ENCODE assay signal across 27 cellular contexts in genomic region chr22:23497016-23497885, GRCh38.
A peak's percentile ranks its signal among the peaks of the same experiment; 100 is the strongest.
DNase-seq lines count a peak whose midpoint lies in the region; ATAC-seq and FAIRE-seq lines count a peak whose summit lies in the region.
"Had no signal": no experiment of that assay in that cellular context is flagged by ENCODE, and none has a peak within 500 bp of the region (broad histone marks: within the 10 kb centered on the region; RNA-seq: fewer than 3 reads in every experiment).

No MANE protein-coding gene starts in this region.

- H3K27ac Mint-ChIP-seq in activated naive CD8-positive, alpha-beta T cell = peak overlapping the region; percentile 12
- no peak overlapping the region for H3K27ac Mint-ChIP-seq in activated naive CD8-positive, alpha-beta T cell treated with anti-CD3 and anti-CD28 coated beads for 36 hours
- H3K27ac Mint-ChIP-seq in activated T-helper 17 cell treated with anti-CD3 and anti-CD28 coated beads, Interleukin-2, amount 50 U/mL, for 72 hours = peak overlapping the region; percentile 90
- H3K27ac Mint-ChIP-seq in naive thymus-derived CD4-positive, alpha-beta T cell = peak overlapping the region in 5 of 9 donors; percentile 9 to 74 (median 37)
- H3K27ac Mint-ChIP-seq in T-cell = no peak overlapping the region
- H3K27ac Mint-ChIP-seq: endodermal cell had no signal

- no peak overlapping the region for H3K4me3 ChIP-seq in naive thymus-derived CD4-positive, alpha-beta T cell (ENCODE audit: low read length)
- H3K4me3 ChIP-seq: BLaER1 treated with 17β-estradiol and CSF1 and Interleukin-3, amounts not matched to agents 10 nM and 100 nM; gastroesophageal sphincter; GM12878; lower lobe of right lung; skin epidermis; vagina had no signal

- no peaks in the 10 kb centered on the region for H3K27me3 ChIP-seq in naive thymus-derived CD4-positive, alpha-beta T cell (ENCODE audit: control insufficient read depth in 2 of 2, insufficient read depth in 2 of 2, low read length in 2 of 2)
- H3K27me3 ChIP-seq: BLaER1 treated with 17β-estradiol and CSF1 and Interleukin-3, amounts not matched to agents 10 nM and 100 nM; gastroesophageal sphincter; vagina had no signal

- no peak for DNase-seq in activated naive CD8-positive, alpha-beta T cell treated with anti-CD3 and anti-CD28 coated beads for 36 hours
- no peak for DNase-seq in naive thymus-derived CD4-positive, alpha-beta T cell
- no peak for DNase-seq in urothelium cell line (ENCODE audit: low spot score)
- no peak for DNase-seq in T-cell
- DNase-seq in hypothalamus (lab: John Stamatoyannopoulos, UW) = no peak
- DNase-seq: activated CD4-positive, alpha-beta T cell treated with anti-CD3 and anti-CD28 coated beads, Interleukin-2, amount 50 U/mL, for 48 hours; activated T-cell treated with anti-CD3 and anti-CD28 coated beads for 4 hours; cortex of kidney; endodermal cell; lower lobe of right lung; NCI-H1092 treated with DMSO at 0.1 percent for 48 hours; NCI-H2029; NCI-H2227 treated with DMSO at 0.1 percent for 48 hours; RPMI8226; stimulated activated CD4-positive, alpha-beta T cell treated with anti-CD3 and anti-CD28 coated beads, Interleukin-1b, Interleukin-23, amount 100 ng/mL, for 48 hours; WERI-Rb-1 had no signal

- no peak overlapping the region for H3K4me3 Mint-ChIP-seq in activated naive CD8-positive, alpha-beta T cell
- no peak overlapping the region for H3K4me3 Mint-ChIP-seq in activated naive CD8-positive, alpha-beta T cell treated with anti-CD3 and anti-CD28 coated beads for 36 hours
- H3K4me3 Mint-ChIP-seq in activated T-helper 17 cell treated with anti-CD3 and anti-CD28 coated beads, Interleukin-2, amount 50 U/mL, for 72 hours = no peak overlapping the region
- H3K4me3 Mint-ChIP-seq in naive thymus-derived CD4-positive, alpha-beta T cell = peak overlapping the region in 1 of 10 donors; percentile 12
- no peak overlapping the region for H3K4me3 Mint-ChIP-seq in T-cell
- H3K4me3 Mint-ChIP-seq: endodermal cell had no signal

- H3K27ac ChIP-seq in naive thymus-derived CD4-positive, alpha-beta T cell (ENCODE audit: low read depth, low read length) = no peak overlapping the region
- H3K27ac ChIP-seq: gastroesophageal sphincter, HL-60, lower lobe of right lung, skin epidermis, vagina, WERI-Rb-1 had no signal

- intact Hi-C loops in naive thymus-derived CD4-positive, alpha-beta T cell (cut with micrococcal nuclease) = no loop called here

- H3K36me3 Mint-ChIP-seq in activated naive CD8-positive, alpha-beta T cell = no peaks in the 10 kb centered on the region
- no peaks in the 10 kb centered on the region for H3K36me3 Mint-ChIP-seq in activated naive CD8-positive, alpha-beta T cell treated with anti-CD3 and anti-CD28 coated beads for 36 hours
- H3K36me3 Mint-ChIP-seq in activated T-helper 17 cell treated with anti-CD3 and anti-CD28 coated beads, Interleukin-2, amount 50 U/mL, for 72 hours (ENCODE audit: low read depth) = no peaks in the 10 kb centered on the region
- no peaks in the 10 kb centered on the region for H3K36me3 Mint-ChIP-seq in naive thymus-derived CD4-positive, alpha-beta T cell
- H3K36me3 Mint-ChIP-seq in T-cell = no peaks in the 10 kb centered on the region

- H3K27me3 Mint-ChIP-seq in activated naive CD8-positive, alpha-beta T cell = no peaks in the 10 kb centered on the region
- no peaks in the 10 kb centered on the region for H3K27me3 Mint-ChIP-seq in activated naive CD8-positive, alpha-beta T cell treated with anti-CD3 and anti-CD28 coated beads for 36 hours
- peaks cover 4% of the 10 kb centered on the region for H3K27me3 Mint-ChIP-seq in activated T-helper 17 cell treated with anti-CD3 and anti-CD28 coated beads, Interleukin-2, amount 50 U/mL, for 72 hours
- H3K27me3 Mint-ChIP-seq in naive thymus-derived CD4-positive, alpha-beta T cell = no peaks in the 10 kb centered on the region
- H3K27me3 Mint-ChIP-seq in T-cell = peaks cover 3 to 4% of the 10 kb centered on the region in 2 donors

- peaks cover 10% of the 10 kb centered on the region for H3K4me1 Mint-ChIP-seq in activated naive CD8-positive, alpha-beta T cell (ENCODE audit: low read depth)
- H3K4me1 Mint-ChIP-seq in activated naive CD8-positive, alpha-beta T cell treated with anti-CD3 and anti-CD28 coated beads for 36 hours = peaks cover 15% of the 10 kb centered on the region
- peaks cover 8% of the 10 kb centered on the region for H3K4me1 Mint-ChIP-seq in activated T-helper 17 cell treated with anti-CD3 and anti-CD28 coated beads, Interleukin-2, amount 50 U/mL, for 72 hours
- H3K4me1 Mint-ChIP-seq in naive thymus-derived CD4-positive, alpha-beta T cell = peaks cover 12 to 26% (median 14%) of the 10 kb centered on the region in 7 donors
- H3K4me1 Mint-ChIP-seq in T-cell = peaks cover 7 to 27% (median 14%) of the 10 kb centered on the region in 3 donors

- no peak for ATAC-seq in activated T-helper 17 cell treated with anti-CD3 and anti-CD28 coated beads, Interleukin-2, amount 50 U/mL, for 72 hours (replicated peaks)
- ATAC-seq in naive thymus-derived CD4-positive, alpha-beta T cell = no peak
- ATAC-seq in T-cell (replicated peaks in 1 of 4) (no peak), GM21786 (IDR thresholded peaks at IDR 0.05; ENCODE audit: unreplicated experiment) (no peak)
- ATAC-seq: gastroesophageal sphincter, GM12878, lower lobe of right lung had no signal

- no peaks in the 10 kb centered on the region for H3K9me3 Mint-ChIP-seq in activated naive CD8-positive, alpha-beta T cell (ENCODE audit: low read depth)
- no peaks in the 10 kb centered on the region for H3K9me3 Mint-ChIP-seq in activated naive CD8-positive, alpha-beta T cell treated with anti-CD3 and anti-CD28 coated beads for 36 hours
- no peaks in the 10 kb centered on the region for H3K9me3 Mint-ChIP-seq in activated T-helper 17 cell treated with anti-CD3 and anti-CD28 coated beads, Interleukin-2, amount 50 U/mL, for 72 hours
- no peaks in the 10 kb centered on the region for H3K9me3 Mint-ChIP-seq in naive thymus-derived CD4-positive, alpha-beta T cell
- H3K9me3 Mint-ChIP-seq in T-cell = no peaks in the 10 kb centered on the region
- H3K9me3 Mint-ChIP-seq: endodermal cell had no signal

- H3K4me1 ChIP-seq in naive thymus-derived CD4-positive, alpha-beta T cell (ENCODE audit: control insufficient read depth in 2 of 2, insufficient read depth in 2 of 2, low read length in 2 of 2) = peaks cover 0 to 6% of the 10 kb centered on the region in 2 donors
- H3K4me1 ChIP-seq: gastroesophageal sphincter, lower lobe of right lung, vagina had no signal

- CTCF ChIA-PET in naive thymus-derived CD4-positive, alpha-beta T cell (lab: Charles Lee) = no interaction called here
- CTCF ChIA-PET in T-cell (lab: Charles Lee) = no interaction called here

- FAIRE-seq in urothelium cell line (lab: Jason Lieb, UNC) = peak; percentile 75
- FAIRE-seq: GM12878, H54, islet of Langerhans had no signal

- no peaks in the 10 kb centered on the region for H3K9me3 ChIP-seq in naive thymus-derived CD4-positive, alpha-beta T cell (ENCODE audit: control insufficient read depth in 2 of 3, low read length in 3 of 3)
- H3K9me3 ChIP-seq: BLaER1 treated with 17β-estradiol and CSF1 and Interleukin-3, amounts not matched to agents 10 nM and 100 nM; gastroesophageal sphincter; lower lobe of right lung; vagina had no signal

- POLR2A ChIA-PET in naive thymus-derived CD4-positive, alpha-beta T cell (lab: Charles Lee) = no interaction called here
- POLR2A ChIA-PET in T-cell (lab: Charles Lee) = no interaction called here

- no peaks in the 10 kb centered on the region for H3K36me3 ChIP-seq in naive thymus-derived CD4-positive, alpha-beta T cell (ENCODE audit: control insufficient read depth in 2 of 3, insufficient read depth in 3 of 3, low read length in 3 of 3)
- H3K36me3 ChIP-seq: BLaER1 treated with 17β-estradiol and CSF1 and Interleukin-3, amounts not matched to agents 10 nM and 100 nM; gastroesophageal sphincter; lower lobe of right lung; vagina; WERI-Rb-1 had no signal

Comparison
In these comparisons a context has a peak if more than half of its experiments do, and no peak if none do; other contexts are left out.
1. H3K27ac Mint-ChIP-seq: peak in activated naive CD8-positive, alpha-beta T cell (single experiment), activated T-helper 17 cell treated with anti-CD3 and anti-CD28 coated beads, Interleukin-2, amount 50 U/mL, for 72 hours (single experiment) and naive thymus-derived CD4-positive, alpha-beta T cell (5 of 9); none in activated naive CD8-positive, alpha-beta T cell treated with anti-CD3 and anti-CD28 coated beads for 36 hours (single experiment) and T-cell (0 of 2).